ENCODE assay signal across 4 cellular contexts in the genomic region with DNA sequence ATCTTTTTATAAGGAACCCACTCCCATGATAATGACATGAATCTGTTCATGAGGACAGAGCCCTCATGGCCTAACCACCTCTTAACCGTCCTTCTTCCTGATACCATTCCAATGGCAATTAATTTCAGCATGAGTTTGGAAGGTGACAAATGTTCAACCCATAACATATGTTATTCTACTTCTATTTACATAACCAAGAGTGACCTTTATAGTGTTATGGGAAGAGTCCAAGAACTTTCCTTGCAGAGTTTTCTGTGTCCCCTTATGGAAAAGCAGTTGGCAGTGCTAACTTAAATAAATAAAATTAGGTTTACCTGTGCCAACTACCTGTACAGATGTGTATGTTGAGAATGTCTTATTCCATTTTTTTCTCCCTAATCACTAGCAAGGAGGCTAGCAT. TPM values are rescaled to one million over a fixed set of nuclear protein-coding genes. Genes with fewer than 3 reads are reported as not detected.
"Had no signal": no experiment of that assay in that cellular context is flagged by ENCODE, and none has a peak within 500 bp of the region (broad histone marks: within the 10 kb centered on the region; RNA-seq: fewer than 3 reads in every experiment).

No MANE protein-coding gene starts in this region.

- ATAC-seq: GM12878 had no signal

- DNase-seq: GDM1, GF-D8 had no signal

- H3K4me3 ChIP-seq: GM12878 had no signal

RNA-seq across cellular contexts. Expression of gene MAP10, which starts 11.1 kb away (rescaled TPM):
- total RNA-seq: G401 had no signal
